In the genomic region with DNA sequence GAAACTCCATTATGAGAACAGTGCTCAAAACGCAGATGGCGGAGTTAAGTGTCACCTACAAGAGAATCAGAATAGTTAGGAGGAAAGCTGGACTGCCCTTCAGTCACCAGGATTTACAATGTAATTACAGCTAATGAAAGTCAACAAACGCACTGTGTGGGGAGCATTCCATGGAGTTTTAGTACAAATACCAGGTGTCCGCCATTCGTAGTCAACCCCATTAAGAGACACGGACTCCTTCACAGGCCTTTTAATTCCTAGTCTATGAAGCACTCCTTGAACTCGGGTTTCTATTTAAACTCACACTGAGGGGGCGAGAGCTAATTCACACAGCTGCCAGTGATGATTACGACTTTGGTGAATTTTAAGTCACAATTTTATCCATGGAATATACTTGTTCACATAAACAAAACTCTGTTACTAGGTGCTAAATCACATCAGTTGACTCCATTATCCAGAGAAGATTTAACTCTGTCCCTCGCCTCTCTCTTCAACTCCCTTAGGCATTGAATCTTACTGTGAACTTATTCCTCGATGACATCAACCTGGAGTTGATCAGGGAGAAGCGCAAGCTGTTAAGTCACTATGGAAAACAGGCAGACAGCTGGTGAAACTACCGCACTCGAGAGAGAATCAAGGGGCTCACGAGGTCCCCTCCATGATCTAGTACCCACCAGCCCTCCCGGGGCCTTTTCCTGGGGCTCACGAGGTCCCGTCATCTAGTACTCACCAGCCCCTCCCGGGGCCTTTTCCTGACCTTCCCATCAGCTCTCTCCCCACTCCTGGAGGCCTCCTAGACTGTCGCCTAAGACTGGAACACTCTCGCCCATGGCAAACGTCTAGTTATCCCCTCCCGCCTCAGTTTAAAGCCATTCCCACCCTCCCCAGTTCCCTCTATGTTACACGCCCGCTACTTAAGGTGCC, we compare ENCODE assay signal across 9 cellular contexts. TPM values are rescaled to one million over a fixed set of nuclear protein-coding genes. Genes with fewer than 3 reads are reported as not detected.
DNase-seq lines count a peak whose midpoint lies in the region; ATAC-seq, FAIRE-seq and TF ChIP-seq lines count a peak whose summit lies in the region.
"Had no signal": no experiment of that assay in that cellular context is flagged by ENCODE, and none has a peak within 500 bp of the region (broad histone marks: within the 10 kb centered on the region; RNA-seq: fewer than 3 reads in every experiment).

No MANE protein-coding gene starts in this region.

- H2AFZ ChIP-seq in GM12878 (ENCODE audit: control insufficient read depth, low read depth, low read length) = no peak overlapping the region

- peaks cover 25% of the 10 kb centered on the region for H3K4me1 Mint-ChIP-seq in activated naive CD4-positive, alpha-beta T cell treated with anti-CD3 and anti-CD28 coated beads, Interleukin-2, amount 50 U/mL, for 24 hours
- peaks cover 17% of the 10 kb centered on the region for H3K4me1 Mint-ChIP-seq in memory B cell

- peak overlapping the region; percentile 99 for H3K4me3 ChIP-seq in GM12878
- peak overlapping the region; percentile 74 for H3K4me3 ChIP-seq in urinary bladder (ENCODE audit: low read depth, low read length)

- H3K4me1 ChIP-seq in GM12878 (ENCODE audit: control insufficient read depth, insufficient read depth, low read length) (no peaks in the 10 kb centered on the region; the same call in 1 of the 2 replicates), urinary bladder (ENCODE audit: insufficient read depth) (no peaks in the 10 kb centered on the region)

- intact Hi-C loops in GM12878 (cut with micrococcal nuclease; ENCODE audit: unreplicated experiment) = no loop called here

- DNase-seq in activated naive CD4-positive, alpha-beta T cell treated with anti-CD3 and anti-CD28 coated beads, Interleukin-2, amount 50 U/mL, for 16 hours = no peak
- DNase-seq in GM12878 (ENCODE audit: low read depth, low spot score) (no peak), memory B cell (ENCODE audit: low spot score in 2 of 2) (no peak), NCI-H2227 (lab: John Stamatoyannopoulos, UW; ENCODE audit: unreplicated experiment) (no peak)
- DNase-seq in effector CD8-positive, alpha-beta T cell (lab: John Stamatoyannopoulos, UW) = no peak

- H3K27ac ChIP-seq in GM12878 (ENCODE audit: control insufficient read depth, insufficient read depth) = peak overlapping the region; percentile 58; the same call in 1 of the 2 replicates
- no peak overlapping the region for H3K27ac ChIP-seq in urinary bladder (ENCODE audit: low read depth)

- no peak for FAIRE-seq in GM12878 (lab: Jason Lieb, UNC)
- FAIRE-seq: G401.6 had no signal

- no peaks in the 10 kb centered on the region for H3K9me3 Mint-ChIP-seq in activated naive CD4-positive, alpha-beta T cell treated with anti-CD3 and anti-CD28 coated beads, Interleukin-2, amount 50 U/mL, for 24 hours
- no peaks in the 10 kb centered on the region for H3K9me3 Mint-ChIP-seq in memory B cell

- H3K36me3 ChIP-seq in GM12878 (ENCODE audit: control insufficient read depth in 2 of 2, insufficient read depth in 2 of 2, low read length in 1 of 2) (peaks cover 6 to 15% of the 10 kb centered on the region in 2 experiments), urinary bladder (ENCODE audit: insufficient read depth) (peaks cover 7% of the 10 kb centered on the region)

- no peaks in the 10 kb centered on the region for H4K20me1 ChIP-seq in GM12878 (ENCODE audit: control insufficient read depth, insufficient read depth)

- POLR2A ChIA-PET in GM12878 (lab: Charles Lee) = interaction anchor here (1.2 to 3.2 kb wide), 5 partner anchors 15 to 73 kb away, joined by 3 to 11 read pairs (median 4); a partner anchor contains a TSS

- RAD21 ChIA-PET in GM12878 (lab: Charles Lee; ENCODE audit: unreplicated experiment) = interaction anchor here (0.9 kb wide), 1 partner anchor 72 kb away, joined by 3 read pairs; no protein-coding TSS in a partner anchor

- H3K9me3 ChIP-seq in GM12878 (replicated peaks; ENCODE audit: control insufficient read depth, insufficient read depth, low read length) = no peaks in the 10 kb centered on the region

- WGBS in GM12878 (ENCODE audit: insufficient coverage, insufficient replicate concordance, low lambda C conversion rate, missing lambda C conversion rate) = 77% methylated on average over 25 of the region's 25 CpGs
- 72% methylated on average over 25 of the region's 25 CpGs for WGBS in urinary bladder

- peaks cover 45% of the 10 kb centered on the region for H3K79me2 ChIP-seq in GM12878 (ENCODE audit: control insufficient read depth, insufficient read depth, low read length)

- no peak for TF ChIP-seq POLR2A in GM12878 (IDR thresholded peaks at IDR 0.05; ENCODE audit: low read depth, low read length)

- TF ChIP-seq CTCF in GM12878 (IDR thresholded peaks at IDR 0.05 in 2 of 3, conservative IDR thresholded peaks at IDR 0.05 in 1 of 3; ENCODE audit: control insufficient read depth in 2 of 3, extremely low read depth in 1 of 3, insufficient read depth in 1 of 3, low read depth in 3 of 3, low read length in 3 of 3) = no peak

- in situ Hi-C loops in GM12878 (cut with MboI) = no loop called here

- peak overlapping the region; percentile 19 for H3K4me2 ChIP-seq in GM12878 (ENCODE audit: control insufficient read depth, insufficient read depth)

- peaks cover 6% of the 10 kb centered on the region for H3K36me3 Mint-ChIP-seq in activated naive CD4-positive, alpha-beta T cell treated with anti-CD3 and anti-CD28 coated beads, Interleukin-2, amount 50 U/mL, for 24 hours
- H3K36me3 Mint-ChIP-seq in memory B cell = peaks cover 9% of the 10 kb centered on the region

- BruUV-seq in GM12878 (replicated peaks; lab: Mats Ljungman, UMichigan) = TSS peak; percentile 68

- no peak for TF ChIP-seq RAD21 in GM12878 (IDR thresholded peaks at IDR 0.05; ENCODE audit: insufficient read depth, low read depth, low read length)

- no peak for TF ChIP-seq EP300 in GM12878 (IDR thresholded peaks at IDR 0.05; ENCODE audit: borderline replicate concordance in 1 of 2, control insufficient read depth in 1 of 2, low read depth in 2 of 2, low read length in 2 of 2)

- SMC1A ChIA-PET in GM12878 (lab: Charles Lee; ENCODE audit: uncharacterized antibody, unreplicated experiment) = interaction anchor here (0.7 to 1.8 kb wide), 3 partner anchors 15 to 180 kb away, joined by 3 to 7 read pairs (median 3); no protein-coding TSS in a partner anchor

- no peak for ATAC-seq in GM12878
- no peak for ATAC-seq in memory B cell (ENCODE audit: low read depth)
- no peak for ATAC-seq in HG03039 (IDR thresholded peaks at IDR 0.05; ENCODE audit: unreplicated experiment)

- peak overlapping the region; percentile 83 for H3K9ac ChIP-seq in GM12878 (ENCODE audit: control insufficient read depth, insufficient read depth, low read length)

- peak overlapping the region; percentile 94 for H3K4me3 Mint-ChIP-seq in activated naive CD4-positive, alpha-beta T cell treated with anti-CD3 and anti-CD28 coated beads, Interleukin-2, amount 50 U/mL, for 24 hours
- peak overlapping the region; percentile 83 for H3K4me3 Mint-ChIP-seq in memory B cell

- CTCF ChIA-PET in GM12878 (lab: Yijun Ruan, JAX) = interaction anchor here (0.6 to 6.5 kb wide), 5 partner anchors 10 to 960 kb away, joined by 3 to 32 read pairs (median 4); no protein-coding TSS in a partner anchor

- H3K27me3 ChIP-seq in GM12878 (replicated peaks in 1 of 2; ENCODE audit: control insufficient read depth in 2 of 2, insufficient read depth in 2 of 2, low read length in 1 of 2) = no peaks in the 10 kb centered on the region

- H3K27me3 Mint-ChIP-seq in activated naive CD4-positive, alpha-beta T cell treated with anti-CD3 and anti-CD28 coated beads, Interleukin-2, amount 50 U/mL, for 24 hours = no peaks in the 10 kb centered on the region
- H3K27me3 Mint-ChIP-seq in memory B cell = no peaks in the 10 kb centered on the region

- H3K27ac Mint-ChIP-seq in activated naive CD4-positive, alpha-beta T cell treated with anti-CD3 and anti-CD28 coated beads, Interleukin-2, amount 50 U/mL, for 24 hours = peak overlapping the region; percentile 70
- peak overlapping the region; percentile 78 for H3K27ac Mint-ChIP-seq in memory B cell

TF ChIP-seq in GM12878, 131 proteins besides CTCF, POLR2A, EP300 and RAD21 (continues in another document):
- no peak for TF ChIP-seq RFX5 (IDR thresholded peaks at IDR 0.05; ENCODE audit: low read depth, low read length)
- no peak for TF ChIP-seq SP1 (IDR thresholded peaks at IDR 0.05; ENCODE audit: low read depth, low read length)
- no peak for TF ChIP-seq GATAD2B (conservative IDR thresholded peaks at IDR 0.05; ENCODE audit: low read depth)
- TF ChIP-seq, protein P1, sequence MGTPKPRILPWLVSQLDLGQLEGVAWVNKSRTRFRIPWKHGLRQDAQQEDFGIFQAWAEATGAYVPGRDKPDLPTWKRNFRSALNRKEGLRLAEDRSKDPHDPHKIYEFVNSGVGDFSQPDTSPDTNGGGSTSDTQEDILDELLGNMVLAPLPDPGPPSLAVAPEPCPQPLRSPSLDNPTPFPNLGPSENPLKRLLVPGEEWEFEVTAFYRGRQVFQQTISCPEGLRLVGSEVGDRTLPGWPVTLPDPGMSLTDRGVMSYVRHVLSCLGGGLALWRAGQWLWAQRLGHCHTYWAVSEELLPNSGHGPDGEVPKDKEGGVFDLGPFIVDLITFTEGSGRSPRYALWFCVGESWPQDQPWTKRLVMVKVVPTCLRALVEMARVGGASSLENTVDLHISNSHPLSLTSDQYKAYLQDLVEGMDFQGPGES (IDR thresholded peaks at IDR 0.05) = no peak

RNA-seq across cellular contexts. Expression of a gene that starts 1.5 kb away (rescaled TPM):
- total RNA-seq in GM12878 (2013; cell fraction: nucleolus; rRNA removed) = 22.3 and 26.6 TPM in 2 replicates
- 15.4 and 19.4 TPM in 2 replicates for total RNA-seq in GM12878 (2014; rRNA removed)
- total RNA-seq in GM12878 (2014; rRNA removed; fragmentation: Illumina TruSeq; extraction: Trizol) = 16.0 and 17.6 TPM in 2 replicates
- total RNA-seq in GM12878 (2021) = 14.8 and 16.7 TPM in 2 replicates
- 28.4 TPM for polyA plus RNA-seq in GM12878 (2011; ENCODE audit: low read depth)
- 30.8 and 32.5 TPM in 2 replicates for polyA plus RNA-seq in GM12878 (2011; rRNA removed)
- polyA plus RNA-seq in GM12878 (2011; cell fraction: cytosol; rRNA removed) = 27.5 TPM in 2 replicates
- polyA plus RNA-seq in GM12878 (2011; cell fraction: nucleus; rRNA removed) = 22.1 and 26.6 TPM in 2 replicates
- polyA plus RNA-seq in GM12878 (2012) = 28.4 and 35.3 TPM in 2 replicates
- polyA plus RNA-seq in GM12878 (2014; fragmentation: Illumina TruSeq; extraction: Trizol) = 14.1 and 17.2 TPM in 2 replicates
- polyA plus RNA-seq in GM12878 (2014; fragmentation: Nextera tagmentation; extraction: Ambion mirVana) = 10 to 100 TPM; 34.9 to 39.9 TPM
- 19.8 and 23.1 TPM in 2 replicates for polyA plus RNA-seq in GM12878 (2014; rRNA removed)
- 10 to 100 TPM; 21.7 to 23.1 TPM for polyA plus RNA-seq in GM12878 (2016; fragmentation: Nextera tagmentation; extraction: Ambion mirVana)
- 12.7 and 16.2 TPM in 2 replicates for polyA minus RNA-seq in GM12878 (2011; rRNA and poly(A)+ RNA removed)
- polyA minus RNA-seq in GM12878 (2011; cell fraction: cytosol; rRNA and poly(A)+ RNA removed) = 5.8 and 9.6 TPM in 2 replicates
- 15.6 and 20.4 TPM in 2 replicates for polyA minus RNA-seq in GM12878 (2011; cell fraction: nucleus; rRNA and poly(A)+ RNA removed)
- 12.2 TPM for total RNA-seq in urinary bladder
- 34.2 TPM for polyA plus RNA-seq in urinary bladder
